2 cellular contexts compared by ENCODE assay signal in genomic region chr5:157732130-157732783, GRCh38.
TF ChIP-seq lines count a peak whose summit lies in the region.

No MANE protein-coding gene starts in this region.

TF ChIP-seq in SK-N-SH, 30 proteins besides CTCF, POLR2A, EP300 and RAD21 (continued from another document):
- no peak for TF ChIP-seq SMC3 (IDR thresholded peaks at IDR 0.05; ENCODE audit: low read depth, low read length)
- TF ChIP-seq FOSL2 (IDR thresholded peaks at IDR 0.05; ENCODE audit: borderline replicate concordance, low read depth): no peak
TF ChIP-seq in SK-N-SH: peak in this region for 0.

TF ChIP-seq in SK-N-SH treated with all-trans-retinoic acid at 6 μM for 48 hours, 23 proteins besides CTCF, POLR2A, EP300 and RAD21 (continued from another document):
- no peak for TF ChIP-seq TSHZ2 (CRISPR knock-in tag; IDR thresholded peaks at IDR 0.05)
- no peak for TF ChIP-seq SNAI2 (CRISPR knock-in tag; IDR thresholded peaks at IDR 0.05)
- no peak for TF ChIP-seq TCF4 (CRISPR knock-in tag; IDR thresholded peaks at IDR 0.05; ENCODE audit: borderline replicate concordance)
